In genomic region chr16:66902648-66903543, GRCh38 we compare ENCODE assay signal across 13 cellular contexts. TPM values are rescaled to one million over a fixed set of nuclear protein-coding genes. Genes with fewer than 3 reads are reported as not detected.
A peak's percentile ranks its signal among the peaks of the same experiment; 100 is the strongest.
DNase-seq lines count a peak whose midpoint lies in the region; ATAC-seq, FAIRE-seq and TF ChIP-seq lines count a peak whose summit lies in the region.
"Had no signal": no experiment of that assay in that cellular context is flagged by ENCODE, and none has a peak within 500 bp of the region (broad histone marks: within the 10 kb centered on the region; RNA-seq: fewer than 3 reads in every experiment).

No MANE protein-coding gene starts in this region.

- POLR2A ChIA-PET in K562 (lab: Yijun Ruan, JAX), result interaction anchor here (0.6 to 1.8 kb wide), 9 partner anchors 9 to 940 kb away, joined by 3 to 6 read pairs (median 3); partner anchors contain the start of gene CDH16

- H2AFZ ChIP-seq in K562 (ENCODE audit: low read depth, low read length), result no peak overlapping the region

- DNase-seq in K562 (ENCODE audit: extremely low read depth in 1 of 4, low spot score in 3 of 4) (no peak), tibial artery (no peak), putamen (ENCODE audit: low spot score) (no peak), DMS53 treated with DMSO at 0.1 percent for 48 hours (lab: John Stamatoyannopoulos, UW; ENCODE audit: unreplicated experiment) (no peak), NCI-H1105 (lab: John Stamatoyannopoulos, UW) (no peak)
- DNase-seq: activated CD4-positive, alpha-beta T cell treated with anti-CD3 and anti-CD28 coated beads, Interleukin-2, amount 10 ng/mL, durations not matched to agents 24 days and 14 days; body of pancreas; CD4-positive, CD25-positive, alpha-beta regulatory T cell; NCI-H187 treated with DMSO at 0.1 percent for 48 hours; T-helper 1 cell had no signal

- H3K9me3 ChIP-seq in K562 (replicated peaks; ENCODE audit: control insufficient read depth, insufficient read depth, low read depth, low read length), result no peaks in the 10 kb centered on the region
- H3K9me3 ChIP-seq in tibial artery, result no peaks in the 10 kb centered on the region
- H3K9me3 ChIP-seq: body of pancreas had no signal

- H3K4me2 ChIP-seq in K562 (ENCODE audit: insufficient read depth, low read length), result no peak overlapping the region

- no TSS peak for BruUV-seq in K562 (replicated peaks; lab: Mats Ljungman, UMichigan)

- no peak for TF ChIP-seq POLR2A in K562 (conservative IDR thresholded peaks at IDR 0.05)

- peak overlapping the region in 1 of 2 experiments; percentile 50; a peak in 2 of 4 replicates for H3K9ac ChIP-seq in K562 (ENCODE audit: insufficient read depth in 1 of 2, low read depth in 2 of 2, low read length in 2 of 2)

- CTCF ChIA-PET in K562 (lab: Yijun Ruan, JAX; ENCODE audit: low intra/inter-chr PET ratio), result interaction anchor here (0.9 kb wide), 1 partner anchor 21 kb away, joined by 5 read pairs; no protein-coding TSS in a partner anchor

- 61% methylated on average over 12 of the region's 14 CpGs for WGBS in K562 (ENCODE audit: insufficient coverage, low coverage, missing lambda C conversion rate)

- H3K4me3 ChIP-seq in K562 (no peak overlapping the region), tibial artery (no peak overlapping the region)
- H3K4me3 ChIP-seq: body of pancreas had no signal

- intact Hi-C loops in K562 (cut with micrococcal nuclease), result no loop called here
- intact Hi-C loops in tibial artery (cut with DNase I; ENCODE audit: low total_unique reads), result loop anchor here (2.0 kb wide), 1 partner anchor 22 kb away; the partner anchor contains the start of gene RRAD

- no peak for ATAC-seq in K562
- ATAC-seq: body of pancreas had no signal

- no peaks in the 10 kb centered on the region for H4K20me1 ChIP-seq in K562 (replicated peaks; ENCODE audit: control insufficient read depth, insufficient read depth, low read length)

- in situ Hi-C loops in K562 (cut with MboI), result no loop called here

- no peaks in the 10 kb centered on the region for H3K9me1 ChIP-seq in K562 (ENCODE audit: control insufficient read depth, insufficient read depth, low read length)

- TF ChIP-seq RAD21 in K562 (CRISPR knock-in tag; conservative IDR thresholded peaks at IDR 0.05 in 1 of 2, IDR thresholded peaks at IDR 0.05 in 1 of 2), result peak in 1 of 2 experiments; percentile 25; a peak in 1 of 4 replicates

- TF ChIP-seq CTCF in K562 (IDR thresholded peaks at IDR 0.05 in 2 of 3, conservative IDR thresholded peaks at IDR 0.05 in 1 of 3; ENCODE audit: insufficient read depth in 2 of 3, low read depth in 1 of 3, low read length in 3 of 3) (peak in 1 of 3 experiments; percentile 35; a peak in 2 of 6 replicates), tibial artery (IDR thresholded peaks at IDR 0.05) (no peak)

- H3K4me1 ChIP-seq in K562 (replicated peaks in 1 of 2; ENCODE audit: control insufficient read depth in 2 of 2, insufficient read depth in 2 of 2, low read length in 2 of 2), result peaks cover 42 to 67% of the 10 kb centered on the region in 2 experiments
- H3K4me1 ChIP-seq in tibial artery, result peaks cover 23 to 99% (median 84%) of the 10 kb centered on the region in 4 donors

- H3K27ac ChIP-seq in K562 (ENCODE audit: extremely low read depth, low read depth, low read length) (no peak overlapping the region), layer of hippocampus (ENCODE audit: low read depth, low read length) (peak overlapping the region; percentile 72), tibial artery (peak overlapping the region; percentile 86 to 91)
- H3K27ac ChIP-seq: body of pancreas had no signal

- no peak for FAIRE-seq in K562 (lab: Jason Lieb, UNC)

- H3K27me3 ChIP-seq in K562 (ENCODE audit: control insufficient read depth in 2 of 2, insufficient read depth in 2 of 2, low read length in 2 of 2) (no peaks in the 10 kb centered on the region), layer of hippocampus (ENCODE audit: control insufficient read depth, insufficient read depth, low read length) (no peaks in the 10 kb centered on the region), tibial artery (no peaks in the 10 kb centered on the region)
- H3K27me3 ChIP-seq: body of pancreas had no signal

- no peaks in the 10 kb centered on the region for H3K36me3 ChIP-seq in K562 (ENCODE audit: control insufficient read depth, insufficient read depth, low read length)
- H3K36me3 ChIP-seq in tibial artery, result no peaks in the 10 kb centered on the region

- no peaks in the 10 kb centered on the region for H3K79me2 ChIP-seq in K562 (ENCODE audit: control insufficient read depth, insufficient read depth, low read length)

- no peak for TF ChIP-seq EP300 in K562 (IDR thresholded peaks at IDR 0.05; ENCODE audit: low read length)

RNA-seq across cellular contexts. Expression of gene CDH16, which starts 15.8 kb away (rescaled TPM):
- not detected in 2 replicates for total RNA-seq in K562 (2011; cell fraction: chromatin; rRNA removed; ENCODE audit: low replicate concordance)
- not detected in 2 replicates for total RNA-seq in K562 (2011; cell fraction: nucleolus; rRNA removed)
- total RNA-seq in K562 (2011; cell fraction: nucleoplasm; rRNA removed), result not detected in 2 replicates
- total RNA-seq in K562 (2014; rRNA removed) (not detected in 2 replicates), K562 (2014; rRNA removed; fragmentation: Illumina TruSeq; extraction: Trizol) (not detected in 2 replicates), K562 (2015; rRNA removed; fragmentation: Illumina TruSeq; extraction: Trizol) (not detected in 2 replicates), K562 (2021) (not detected in 2 replicates)
- polyA plus RNA-seq in K562 (2011; rRNA removed) (not detected in 2 replicates), K562 (2014; fragmentation: Illumina TruSeq; extraction: Trizol) (not detected in 2 replicates), K562 (2014; fragmentation: Nextera tagmentation; extraction: Ambion mirVana) (not detected), K562 (2014; rRNA removed) (not detected in 2 replicates)
- not detected in 2 replicates for polyA plus RNA-seq in K562 (2011; cell fraction: cytosol; rRNA removed)
- polyA plus RNA-seq in K562 (2011; cell fraction: nucleus; rRNA removed), result not detected in 2 replicates
- not detected in 2 replicates for polyA plus RNA-seq in K562 (2012)
- polyA minus RNA-seq in K562 (2011; rRNA and poly(A)+ RNA removed), result not detected in 2 replicates
- not detected in 2 replicates for polyA minus RNA-seq in K562 (2011; cell fraction: cytosol; rRNA and poly(A)+ RNA removed)
- polyA minus RNA-seq in K562 (2011; cell fraction: nucleus; rRNA and poly(A)+ RNA removed), result not detected in 2 replicates
- total RNA-seq: activated CD4-positive, alpha-beta T cell treated with anti-CD3 and anti-CD28 coated beads, Interleukin-2, amount 10 ng/mL, durations not matched to agents 24 days and 14 days; activated T-helper 2 cell treated with anti-CD3 and anti-CD28 coated beads, Interferon-gamma antibody, Interleukin-2, Interleukin-4, amounts not matched to agents 10 μg/mL and 5 μg/mL and 100 μg/mL, durations not matched to agents 14 hours and 24 hours and 36 hours; body of pancreas; CD4-positive, CD25-positive, alpha-beta regulatory T cell; posterior vena cava had no signal
- polyA plus RNA-seq: CD4-positive, CD25-positive, alpha-beta regulatory T cell had no signal

RNA-seq across cellular contexts. Expression of gene RRAD, which starts 22.4 kb away (rescaled TPM):
- total RNA-seq in K562 (2011; cell fraction: chromatin; rRNA removed; ENCODE audit: low replicate concordance), result not detected in 2 replicates
- total RNA-seq in K562 (2011; cell fraction: nucleolus; rRNA removed), result 0.79 and 1.2 TPM in 2 replicates
- total RNA-seq in K562 (2011; cell fraction: nucleoplasm; rRNA removed), result 0.44 TPM in 1 of 2 replicates, not detected in the other
- 0.09 and 0.12 TPM in 2 replicates for total RNA-seq in K562 (2014; rRNA removed)
- not detected in 2 replicates for total RNA-seq in K562 (2014; rRNA removed; fragmentation: Illumina TruSeq; extraction: Trizol)
- total RNA-seq in K562 (2015; rRNA removed; fragmentation: Illumina TruSeq; extraction: Trizol), result not detected in 2 replicates
- total RNA-seq in K562 (2021), result 0.13 and 0.16 TPM in 2 replicates
- polyA plus RNA-seq in K562 (2011; rRNA removed), result 0.05 and 0.20 TPM in 2 replicates
- polyA plus RNA-seq in K562 (2011; cell fraction: cytosol; rRNA removed), result 0.28 and 0.65 TPM in 2 replicates
- polyA plus RNA-seq in K562 (2011; cell fraction: nucleus; rRNA removed), result 0.20 and 0.71 TPM in 2 replicates
- polyA plus RNA-seq in K562 (2012), result 0.12 and 1.1 TPM in 2 replicates
- not detected in 2 replicates for polyA plus RNA-seq in K562 (2014; fragmentation: Illumina TruSeq; extraction: Trizol)
- polyA plus RNA-seq in K562 (2014; fragmentation: Nextera tagmentation; extraction: Ambion mirVana), result not detected
- 0.12 TPM in 1 of 2 replicates, not detected in the other for polyA plus RNA-seq in K562 (2014; rRNA removed)
- polyA minus RNA-seq in K562 (2011; rRNA and poly(A)+ RNA removed), result 0.14 TPM in 1 of 2 replicates, not detected in the other
- 0.95 TPM in 1 of 2 replicates, not detected in the other for polyA minus RNA-seq in K562 (2011; cell fraction: cytosol; rRNA and poly(A)+ RNA removed)
- 0.22 TPM in 1 of 2 replicates, not detected in the other for polyA minus RNA-seq in K562 (2011; cell fraction: nucleus; rRNA and poly(A)+ RNA removed)
- polyA plus RNA-seq: CD4-positive, CD25-positive, alpha-beta regulatory T cell had no signal

RNA-seq across cellular contexts. Expression of gene PDP2, which starts 22.6 kb away (rescaled TPM):
- total RNA-seq in K562 (2011; cell fraction: chromatin; rRNA removed; ENCODE audit: low replicate concordance), result 44.7 and 44.9 TPM in 2 replicates
- total RNA-seq in K562 (2011; cell fraction: nucleolus; rRNA removed), result 21.3 and 22.0 TPM in 2 replicates
- total RNA-seq in K562 (2011; cell fraction: nucleoplasm; rRNA removed), result 27.4 and 39.0 TPM in 2 replicates
- 5.5 and 6.7 TPM in 2 replicates for total RNA-seq in K562 (2014; rRNA removed)
- 7.2 and 8.3 TPM in 2 replicates for total RNA-seq in K562 (2014; rRNA removed; fragmentation: Illumina TruSeq; extraction: Trizol)
- 5.8 and 6.7 TPM in 2 replicates for total RNA-seq in K562 (2015; rRNA removed; fragmentation: Illumina TruSeq; extraction: Trizol)
- total RNA-seq in K562 (2021), result 17.7 and 18.5 TPM in 2 replicates
- polyA plus RNA-seq in K562 (2011; rRNA removed), result 24.3 and 28.6 TPM in 2 replicates
- polyA plus RNA-seq in K562 (2011; cell fraction: cytosol; rRNA removed), result 13.0 and 18.7 TPM in 2 replicates
- polyA plus RNA-seq in K562 (2011; cell fraction: nucleus; rRNA removed), result 14.8 and 18.4 TPM in 2 replicates
- polyA plus RNA-seq in K562 (2012), result 5.3 and 7.2 TPM in 2 replicates
- polyA plus RNA-seq in K562 (2014; fragmentation: Illumina TruSeq; extraction: Trizol), result 11.4 and 15.8 TPM in 2 replicates
- polyA plus RNA-seq in K562 (2014; fragmentation: Nextera tagmentation; extraction: Ambion mirVana), result 1 to 10 TPM; 2.5 to 4.2 TPM
- polyA plus RNA-seq in K562 (2014; rRNA removed), result 8.3 and 8.7 TPM in 2 replicates
- polyA minus RNA-seq in K562 (2011; rRNA and poly(A)+ RNA removed), result 41.5 and 46.7 TPM in 2 replicates
- polyA minus RNA-seq in K562 (2011; cell fraction: cytosol; rRNA and poly(A)+ RNA removed), result 15.2 and 19.5 TPM in 2 replicates
- 10.0 and 16.6 TPM in 2 replicates for polyA minus RNA-seq in K562 (2011; cell fraction: nucleus; rRNA and poly(A)+ RNA removed)

RNA-seq across cellular contexts. Expression of gene CIAO2B, which starts 31.3 kb away (rescaled TPM):
- total RNA-seq in K562 (2011; cell fraction: chromatin; rRNA removed; ENCODE audit: low replicate concordance), result 10.4 and 40.1 TPM in 2 replicates
- 65.7 and 75.7 TPM in 2 replicates for total RNA-seq in K562 (2011; cell fraction: nucleolus; rRNA removed)
- 39.2 and 45.6 TPM in 2 replicates for total RNA-seq in K562 (2011; cell fraction: nucleoplasm; rRNA removed)
- total RNA-seq in K562 (2014; rRNA removed), result 147 and 189 TPM in 2 replicates
- 57.6 and 86.8 TPM in 2 replicates for total RNA-seq in K562 (2014; rRNA removed; fragmentation: Illumina TruSeq; extraction: Trizol)
- total RNA-seq in K562 (2015; rRNA removed; fragmentation: Illumina TruSeq; extraction: Trizol), result 104 and 111 TPM in 2 replicates
- 99.4 and 104 TPM in 2 replicates for total RNA-seq in K562 (2021)
- polyA plus RNA-seq in K562 (2011; rRNA removed), result 146 and 161 TPM in 2 replicates
- polyA plus RNA-seq in K562 (2011; cell fraction: cytosol; rRNA removed), result 295 and 471 TPM in 2 replicates
- polyA plus RNA-seq in K562 (2011; cell fraction: nucleus; rRNA removed), result 117 and 133 TPM in 2 replicates
- 198 and 206 TPM in 2 replicates for polyA plus RNA-seq in K562 (2012)
- polyA plus RNA-seq in K562 (2014; fragmentation: Illumina TruSeq; extraction: Trizol), result 113 and 154 TPM in 2 replicates
- polyA plus RNA-seq in K562 (2014; fragmentation: Nextera tagmentation; extraction: Ambion mirVana), result 100 to 1,000 TPM; 104 to 122 TPM
- polyA plus RNA-seq in K562 (2014; rRNA removed), result 182 and 250 TPM in 2 replicates
- 67.2 and 95.6 TPM in 2 replicates for polyA minus RNA-seq in K562 (2011; rRNA and poly(A)+ RNA removed)
- polyA minus RNA-seq in K562 (2011; cell fraction: cytosol; rRNA and poly(A)+ RNA removed), result 68.9 and 80.4 TPM in 2 replicates
- polyA minus RNA-seq in K562 (2011; cell fraction: nucleus; rRNA and poly(A)+ RNA removed), result 16.6 and 19.4 TPM in 2 replicates

RNA-seq across cellular contexts. Expression of gene CES2, which starts 32.4 kb away (rescaled TPM):
- total RNA-seq in K562 (2011; cell fraction: chromatin; rRNA removed; ENCODE audit: low replicate concordance), result 47.2 and 114 TPM in 2 replicates
- total RNA-seq in K562 (2011; cell fraction: nucleolus; rRNA removed), result 82.2 and 90.6 TPM in 2 replicates
- 50.4 and 59.2 TPM in 2 replicates for total RNA-seq in K562 (2011; cell fraction: nucleoplasm; rRNA removed)
- total RNA-seq in K562 (2014; rRNA removed), result 35.0 and 38.1 TPM in 2 replicates
- 15.2 and 16.8 TPM in 2 replicates for total RNA-seq in K562 (2014; rRNA removed; fragmentation: Illumina TruSeq; extraction: Trizol)
- total RNA-seq in K562 (2015; rRNA removed; fragmentation: Illumina TruSeq; extraction: Trizol), result 23.6 and 24.4 TPM in 2 replicates
- 33.5 and 37.9 TPM in 2 replicates for total RNA-seq in K562 (2021)
- 14.0 and 14.1 TPM in 2 replicates for polyA plus RNA-seq in K562 (2011; rRNA removed)
- 14.0 and 32.8 TPM in 2 replicates for polyA plus RNA-seq in K562 (2011; cell fraction: cytosol; rRNA removed)
- polyA plus RNA-seq in K562 (2011; cell fraction: nucleus; rRNA removed), result 17.8 and 25.2 TPM in 2 replicates
- polyA plus RNA-seq in K562 (2012), result 22.3 and 36.1 TPM in 2 replicates
- 24.9 and 28.4 TPM in 2 replicates for polyA plus RNA-seq in K562 (2014; fragmentation: Illumina TruSeq; extraction: Trizol)
- polyA plus RNA-seq in K562 (2014; fragmentation: Nextera tagmentation; extraction: Ambion mirVana), result 1 to 10 TPM; 2.2 to 2.4 TPM
- 27.7 and 28.3 TPM in 2 replicates for polyA plus RNA-seq in K562 (2014; rRNA removed)
- polyA minus RNA-seq in K562 (2011; rRNA and poly(A)+ RNA removed), result 11.9 and 18.9 TPM in 2 replicates
- 22.0 and 22.2 TPM in 2 replicates for polyA minus RNA-seq in K562 (2011; cell fraction: cytosol; rRNA and poly(A)+ RNA removed)
- 44.2 and 45.3 TPM in 2 replicates for polyA minus RNA-seq in K562 (2011; cell fraction: nucleus; rRNA and poly(A)+ RNA removed)
